In genomic region chr6:32971581-32972352, GRCh38 we compare ENCODE assay signal across 1 cellular context.
A peak's percentile ranks its signal among the peaks of the same experiment; 100 is the strongest.
TF ChIP-seq lines count a peak whose summit lies in the region.

No MANE protein-coding gene starts in this region.

TF ChIP-seq in K562, 482 proteins besides CTCF, POLR2A, EP300 and RAD21 (continued from another document and continues in another):
- TF ChIP-seq TRIM24 (IDR thresholded peaks at IDR 0.05) = no peak
- peak; percentile 76 for TF ChIP-seq ZNF431 (CRISPR knock-in tag; IDR thresholded peaks at IDR 0.05)
- peak; percentile 14 for TF ChIP-seq SP1 (CRISPR knock-in tag; IDR thresholded peaks at IDR 0.05)
- no peak for TF ChIP-seq DLX4 (CRISPR knock-in tag; IDR thresholded peaks at IDR 0.05)
- TF ChIP-seq SRSF1 (IDR thresholded peaks at IDR 0.05; ENCODE audit: low read depth, low read length) = peak; percentile 75; the same call in 1 of the 2 replicates
- no peak for TF ChIP-seq COPS2 (conservative IDR thresholded peaks at IDR 0.05)
- TF ChIP-seq CREB3L1 (IDR thresholded peaks at IDR 0.05; ENCODE audit: borderline replicate concordance, low read depth) = no peak; the same call in 1 of the 2 replicates
- TF ChIP-seq RUNX1 (IDR thresholded peaks at IDR 0.05; ENCODE audit: low read depth) = no peak
- TF ChIP-seq ZBTB11 (CRISPR knock-in tag; IDR thresholded peaks at IDR 0.05) = peak in 1 of 3 experiments; percentile 50; a peak in 1 of 6 replicates
- no peak for TF ChIP-seq ZNF699 (CRISPR knock-in tag; IDR thresholded peaks at IDR 0.05; ENCODE audit: insufficient replicate concordance)
- peak; percentile 100 for TF ChIP-seq JUND (IDR thresholded peaks at IDR 0.05; ENCODE audit: borderline replicate concordance, low read depth, low read length)
- TF ChIP-seq JUND (tag; IDR thresholded peaks at IDR 0.05; ENCODE audit: borderline replicate concordance, low read depth, low read length) = peak; percentile 98
- TF ChIP-seq GTF2E2 (tag; IDR thresholded peaks at IDR 0.05) = peak; percentile 99
- TF ChIP-seq TARDBP (IDR thresholded peaks at IDR 0.05) = 0 out of 2 replicates have a peak, but pooled peaks have one; percentile 21
- TF ChIP-seq KHSRP (IDR thresholded peaks at IDR 0.05) = peak; percentile 95
- TF ChIP-seq ILK (tag; IDR thresholded peaks at IDR 0.05; ENCODE audit: borderline replicate concordance, low read depth) = no peak
- no peak for TF ChIP-seq CBFA2T3 (IDR thresholded peaks at IDR 0.05)
- TF ChIP-seq FOS (IDR thresholded peaks at IDR 0.05; ENCODE audit: extremely low read depth, insufficient read length) = peak; percentile 67
- TF ChIP-seq ZNF655 (CRISPR knock-in tag; IDR thresholded peaks at IDR 0.05) = no peak
- peak; percentile 33; the same call in 1 of the 2 replicates for TF ChIP-seq CEBPZ (IDR thresholded peaks at IDR 0.05; ENCODE audit: borderline replicate concordance, low read depth, low read length)
- TF ChIP-seq ID3 (CRISPR knock-in tag; IDR thresholded peaks at IDR 0.05) = no peak
- TF ChIP-seq ID3 (tag; IDR thresholded peaks at IDR 0.05) = peak; percentile 74; the same call in 1 of the 2 replicates
- peak; percentile 100 for TF ChIP-seq NELFE (IDR thresholded peaks at IDR 0.05; ENCODE audit: insufficient read depth, insufficient read length)
- TF ChIP-seq ZMIZ1 (IDR thresholded peaks at IDR 0.05; ENCODE audit: low read depth in 2 of 2, low read length in 2 of 2) = peak in 1 of 2 experiments; percentile 95; a peak in 2 of 4 replicates
- peak in 1 of 2 experiments; percentile 41; a peak in 2 of 4 replicates for TF ChIP-seq SRF (CRISPR knock-in tag; IDR thresholded peaks at IDR 0.05)
- peak; percentile 77; the same call in 1 of the 2 replicates for TF ChIP-seq KDM2B (CRISPR knock-in tag; IDR thresholded peaks at IDR 0.05)
- peak; percentile 95; the same call in 1 of the 2 replicates for TF ChIP-seq NR4A1 (CRISPR knock-in tag; IDR thresholded peaks at IDR 0.05)
- TF ChIP-seq NR4A1 (tag; IDR thresholded peaks at IDR 0.05) = peak; percentile 85; the same call in 1 of the 2 replicates
- TF ChIP-seq BCL6 (CRISPR knock-in tag; IDR thresholded peaks at IDR 0.05) = no peak; the same call in 1 of the 2 replicates
- TF ChIP-seq SUPT5H (IDR thresholded peaks at IDR 0.05) = peak; percentile 100
- TF ChIP-seq KDM4B (IDR thresholded peaks at IDR 0.05; ENCODE audit: borderline replicate concordance in 2 of 2, low read depth in 1 of 2) = peak in 1 of 2 experiments; percentile 67; a peak in 1 of 4 replicates
- peak; percentile 79; the same call in 1 of the 2 replicates for TF ChIP-seq RFX7 (CRISPR knock-in tag; IDR thresholded peaks at IDR 0.05)
- TF ChIP-seq NRF1 (conservative IDR thresholded peaks at IDR 0.05 in 1 of 2, IDR thresholded peaks at IDR 0.05 in 1 of 2) = peak; percentile 96 to 97
- peak; percentile 47; the same call in 1 of the 2 replicates for TF ChIP-seq ZBTB33 (CRISPR knock-in tag; IDR thresholded peaks at IDR 0.05)
- peak; percentile 56 for TF ChIP-seq ZNF324 (CRISPR knock-in tag; IDR thresholded peaks at IDR 0.05)
- TF ChIP-seq PRMT5 (CRISPR knock-in tag; IDR thresholded peaks at IDR 0.05) = no peak
- peak; percentile 96 for TF ChIP-seq CBX1 (IDR thresholded peaks at IDR 0.05; ENCODE audit: low read depth)
- 0 out of 2 replicates have a peak, but pooled peaks have one; percentile 4 for TF ChIP-seq SMC3 (conservative IDR thresholded peaks at IDR 0.05; ENCODE audit: insufficient read depth, low read depth, low read length)
- TF ChIP-seq PHB (CRISPR knock-in tag; IDR thresholded peaks at IDR 0.05) = peak; percentile 90
- TF ChIP-seq ZNF224 (CRISPR knock-in tag; IDR thresholded peaks at IDR 0.05) = no peak
- TF ChIP-seq USF2 (CRISPR knock-in tag; IDR thresholded peaks at IDR 0.05) = no peak
- TF ChIP-seq YBX1 (IDR thresholded peaks at IDR 0.05) = no peak
- peak; percentile 98 for TF ChIP-seq PML (IDR thresholded peaks at IDR 0.05; ENCODE audit: low read length)
- 0 out of 2 replicates have a peak, but pooled peaks have one; percentile 14 for TF ChIP-seq TRIM28 (IDR thresholded peaks at IDR 0.05)
- TF ChIP-seq ZKSCAN1 (IDR thresholded peaks at IDR 0.05; ENCODE audit: low read depth, low read length) = peak; percentile 63; the same call in 1 of the 2 replicates
- peak; percentile 100 for TF ChIP-seq NBN (IDR thresholded peaks at IDR 0.05; ENCODE audit: low read depth)
- peak; percentile 90 for TF ChIP-seq CCNT2 (IDR thresholded peaks at IDR 0.05; ENCODE audit: borderline replicate concordance, extremely low read depth, insufficient read length, low read depth, low read length)
